Comparison of ENCODE assay signal across 1 cellular context in the genomic region with DNA sequence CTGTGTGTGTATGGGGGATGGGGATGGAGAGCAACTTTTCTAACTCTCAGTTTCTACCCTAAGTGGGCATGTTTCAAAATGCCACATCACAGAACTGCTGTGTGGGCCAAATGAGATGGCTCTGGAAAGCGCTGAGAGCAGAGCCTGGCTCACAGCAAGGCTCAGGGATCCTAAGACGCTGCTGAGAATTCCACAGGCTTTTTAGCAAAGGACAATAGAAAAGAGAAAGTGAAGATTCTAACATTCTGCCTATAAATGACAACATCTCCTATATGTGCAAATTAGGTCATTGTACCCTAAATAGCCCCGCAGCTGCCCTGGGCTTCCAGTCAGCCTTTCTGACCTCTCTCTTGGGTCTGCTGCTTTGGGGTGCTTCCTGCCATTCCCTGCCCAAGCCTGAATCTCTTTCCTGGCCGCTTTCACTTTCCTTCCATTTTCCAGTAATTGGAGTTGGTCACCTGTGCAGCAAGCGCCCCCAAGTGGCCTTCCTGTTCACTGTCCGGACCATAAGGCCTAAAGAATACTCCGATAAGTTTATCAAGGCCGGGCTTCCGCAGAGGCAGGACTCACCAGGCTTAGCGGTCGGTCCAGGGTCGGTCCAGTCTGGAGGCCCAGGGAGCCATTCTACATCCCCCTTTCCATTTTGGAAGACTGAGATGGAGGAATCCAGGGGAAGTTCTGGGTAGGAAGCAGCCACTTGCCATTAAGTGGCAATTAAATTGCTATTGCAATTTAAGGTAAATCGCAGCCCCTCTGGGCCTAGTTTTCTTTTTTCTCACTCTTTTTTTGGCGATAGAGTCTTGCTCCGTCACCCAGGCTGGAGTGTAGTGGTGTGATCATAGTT.
TF ChIP-seq lines count a peak whose summit lies in the region.

No MANE protein-coding gene starts in this region.

TF ChIP-seq in HCT116, 20 proteins besides CTCF, POLR2A, EP300 and RAD21:
- TF ChIP-seq SP1 (IDR thresholded peaks at IDR 0.05; ENCODE audit: low read depth) (no peak), TCF7L2 (IDR thresholded peaks at IDR 0.05; ENCODE audit: borderline replicate concordance, extremely low read depth, insufficient read depth, insufficient read length) (no peak), POLR2AphosphoS5 (IDR thresholded peaks at IDR 0.05; ENCODE audit: low read depth, low read length) (no peak), SRF (IDR thresholded peaks at IDR 0.05; ENCODE audit: low read depth) (no peak), CBX3 (IDR thresholded peaks at IDR 0.05; ENCODE audit: low read depth) (no peak), ZFX (IDR thresholded peaks at IDR 0.05) (peak; percentile 28; the same call in 1 of the 2 replicates), EGR1 (IDR thresholded peaks at IDR 0.05; ENCODE audit: low read depth) (no peak), YY1 (IDR thresholded peaks at IDR 0.05; ENCODE audit: extremely low read depth, insufficient replicate concordance, low read depth, low read length) (peak; percentile 75)
